ENCODE assay signal across 24 cellular contexts in genomic region chr17:17830269-17830567, GRCh38. TPM values are rescaled to one million over a fixed set of nuclear protein-coding genes. Genes with fewer than 3 reads are reported as not detected.
DNase-seq lines count a peak whose midpoint lies in the region; ATAC-seq, FAIRE-seq and TF ChIP-seq lines count a peak whose summit lies in the region.
"Had no signal": no experiment of that assay in that cellular context is flagged by ENCODE, and none has a peak within 500 bp of the region (broad histone marks: within the 10 kb centered on the region; RNA-seq: fewer than 3 reads in every experiment).

No MANE protein-coding gene starts in this region.

- no peak overlapping the region for H2BK12ac ChIP-seq in trophoblast cell (ENCODE audit: low read length)

- H3K9me2 ChIP-seq in HCT116 (ENCODE audit: insufficient read depth), result no peaks in the 10 kb centered on the region
- H3K9me2 ChIP-seq: SK-N-SH had no signal

- ATAC-seq in HCT116, result no peak
- ATAC-seq in GM18498 (IDR thresholded peaks at IDR 0.05; ENCODE audit: unreplicated experiment), result no peak
- no peak for ATAC-seq in HG03039 (IDR thresholded peaks at IDR 0.05; ENCODE audit: unreplicated experiment)
- ATAC-seq: activated CD8-positive, alpha-beta T cell treated with anti-CD3 and anti-CD28 coated beads for 36 hours; activated naive CD8-positive, alpha-beta T cell treated with anti-CD3 and anti-CD28 coated beads, Interleukin-2, amount 50 U/mL, for 24 hours; gastroesophageal sphincter; natural killer cell treated with Interleukin-12 subunit alpha and Interleukin-12 subunit beta and Interleukin-15 and Interleukin-18, amount 100 ng/mL, for 72 hours had no signal

- no peak overlapping the region for H3K14ac ChIP-seq in trophoblast cell (ENCODE audit: low read length)

- H3K23ac ChIP-seq in trophoblast cell (ENCODE audit: low read length), result no peak overlapping the region

- no peak overlapping the region for H2BK120ac ChIP-seq in trophoblast cell (ENCODE audit: insufficient read depth, low read length, poor library complexity)

- intact Hi-C loops in A673 (cut with micrococcal nuclease; ENCODE audit: unreplicated experiment), result no loop called here
- intact Hi-C loops in HCT116 (cut with micrococcal nuclease), result loop anchor here (10.0 kb wide), 1 partner anchor 145 kb away; the partner anchor contains the start of gene RAI1

- H2AFZ ChIP-seq in HCT116 (ENCODE audit: low read depth, low read length, poor library complexity, severe bottlenecking) (no peak overlapping the region), trophoblast cell (ENCODE audit: insufficient read depth, low read length, poor library complexity) (no peak overlapping the region)
- H2AFZ ChIP-seq: GM23338 had no signal

- peaks cover 31% of the 10 kb centered on the region for H3K36me3 ChIP-seq in A673 (ENCODE audit: insufficient read depth, low read length, poor library complexity, severe bottlenecking)
- H3K36me3 ChIP-seq in HCT116 (ENCODE audit: control insufficient read depth in 1 of 2, insufficient read depth in 2 of 2, low read length in 2 of 2), result peaks cover 3 to 35% of the 10 kb centered on the region in 2 experiments; a peak in 2 of 4 replicates
- H3K36me3 ChIP-seq in trophoblast cell (ENCODE audit: control insufficient read depth in 1 of 2, insufficient read depth in 2 of 2, low read length in 2 of 2), result peaks cover 25 to 26% of the 10 kb centered on the region in 2 experiments
- H3K36me3 ChIP-seq: left ventricle myocardium inferior had no signal

- H3K27ac ChIP-seq in A673 (ENCODE audit: low read depth, low read length, poor library complexity, severe bottlenecking) (peak overlapping the region; percentile 65), HCT116 (ENCODE audit: low read depth, low read length) (peak overlapping the region; percentile 48; the same call in 1 of the 2 replicates), epithelial cell of prostate (peak overlapping the region; percentile 2), trophoblast cell (ENCODE audit: low read depth, low read length) (no peak overlapping the region)
- H3K27ac ChIP-seq: spleen had no signal

- H3K4me3 ChIP-seq in A673 (ENCODE audit: low read depth, low read length, poor library complexity, severe bottlenecking) (no peak overlapping the region), HCT116 (replicated peaks in 1 of 2; ENCODE audit: low read depth in 1 of 2, low read length in 2 of 2) (no peak overlapping the region), trophoblast cell (ENCODE audit: low read depth, low read length) (no peak overlapping the region)
- H3K4me3 ChIP-seq: dorsolateral prefrontal cortex, gastroesophageal sphincter, GM23338, left ventricle myocardium inferior, spleen had no signal

- H4K91ac ChIP-seq in trophoblast cell (ENCODE audit: low read depth, low read length), result no peak overlapping the region

- H3K79me1 ChIP-seq in trophoblast cell (ENCODE audit: low read length), result peaks cover 3% of the 10 kb centered on the region

- BruUV-seq in A673 (replicated peaks; lab: Mats Ljungman, UMichigan) (no TSS peak), HCT116 (replicated peaks; lab: Mats Ljungman, UMichigan) (no TSS peak)

- no peak overlapping the region for H4K12ac ChIP-seq in trophoblast cell (ENCODE audit: low read depth, low read length)

- H3K4me1 ChIP-seq in A673 (ENCODE audit: insufficient read depth, low read length, poor library complexity, severe bottlenecking), result peaks cover 54% of the 10 kb centered on the region
- peaks cover 66 to 87% of the 10 kb centered on the region in 2 experiments for H3K4me1 ChIP-seq in HCT116 (ENCODE audit: control insufficient read depth in 1 of 2, insufficient read depth in 2 of 2, low read length in 2 of 2)
- peaks cover 27 to 32% of the 10 kb centered on the region in 2 experiments for H3K4me1 ChIP-seq in trophoblast cell (ENCODE audit: control insufficient read depth in 1 of 2, insufficient read depth in 2 of 2, low read length in 2 of 2)

- no peak for TF ChIP-seq RAD21 in HCT116 (IDR thresholded peaks at IDR 0.05; ENCODE audit: low read depth)

- TF ChIP-seq POLR2A in HCT116 (IDR thresholded peaks at IDR 0.05; ENCODE audit: borderline replicate concordance, extremely low read depth, insufficient read depth, insufficient read length), result no peak

- no peak overlapping the region for H3K4me2 ChIP-seq in HCT116 (ENCODE audit: low read length)
- no peak overlapping the region for H3K4me2 ChIP-seq in trophoblast cell (ENCODE audit: low read length)
- H3K4me2 ChIP-seq: GM23338, SK-N-SH had no signal

- no peak overlapping the region for H2AK5ac ChIP-seq in trophoblast cell (ENCODE audit: low read length)

- H4K20me1 ChIP-seq in HCT116 (ENCODE audit: insufficient read depth), result no peaks in the 10 kb centered on the region

- no peak overlapping the region for H3K18ac ChIP-seq in trophoblast cell (ENCODE audit: low read length)

- no peak overlapping the region for H4K8ac ChIP-seq in trophoblast cell (ENCODE audit: low read depth, low read length)

- no peak overlapping the region for H2BK5ac ChIP-seq in trophoblast cell (ENCODE audit: low read depth, low read length, poor library complexity)

- DNase-seq in A673 (ENCODE audit: low spot score) (no peak), HCT116 (ENCODE audit: low read depth, low spot score) (no peak), epithelial cell of prostate (ENCODE audit: low read depth, low spot score) (no peak), trophoblast cell (no peak), GM10248 (ENCODE audit: extremely low spot score) (no peak), HTR-8/SVneo (ENCODE audit: insufficient read length, low spot score) (no peak)
- DNase-seq: activated CD4-positive, CD25-positive, alpha-beta regulatory T cell treated with anti-CD3 and anti-CD28 coated beads, Interleukin-2, amount 50 U/mL, for 72 hours; activated CD8-positive, alpha-beta T cell treated with anti-CD3 and anti-CD28 coated beads for 36 hours; activated effector memory CD4-positive, alpha-beta T cell treated with anti-CD3 and anti-CD28 coated beads, Interleukin-2, amount 50 U/mL, for 16 hours; activated naive CD8-positive, alpha-beta T cell treated with anti-CD3 and anti-CD28 coated beads, Interleukin-2, amount 50 U/mL, for 24 hours; dorsolateral prefrontal cortex; IMR-90; left ventricle myocardium inferior; midbrain; NCI-H1105 treated with DMSO at 0.1 percent for 48 hours; NCI-H2081 treated with DMSO at 0.1 percent for 48 hours; NCI-H82; SK-N-SH; spleen had no signal

- H3K9me3 ChIP-seq in A673 (ENCODE audit: low read depth, low read length, poor library complexity, severe bottlenecking) (no peaks in the 10 kb centered on the region), HCT116 (ENCODE audit: control insufficient read depth in 1 of 2, insufficient read depth in 1 of 2, low read depth in 1 of 2, low read length in 2 of 2) (no peaks in the 10 kb centered on the region), trophoblast cell (ENCODE audit: insufficient read depth, low read depth, low read length) (no peaks in the 10 kb centered on the region)
- H3K9me3 ChIP-seq: gastroesophageal sphincter, left ventricle myocardium inferior, SK-N-SH, spleen had no signal

- no peak for TF ChIP-seq CTCF in A673 (conservative IDR thresholded peaks at IDR 0.05; ENCODE audit: low read depth, low read length)
- TF ChIP-seq CTCF in HCT116 (IDR thresholded peaks at IDR 0.05 in 2 of 3, conservative IDR thresholded peaks at IDR 0.05 in 1 of 3; ENCODE audit: borderline replicate concordance in 1 of 3, insufficient read depth in 1 of 3, low read depth in 2 of 3, low read length in 2 of 3), result no peak
- no peak for TF ChIP-seq CTCF in GM10248 (IDR thresholded peaks at IDR 0.05; ENCODE audit: control extremely low read depth, extremely low read depth, low read depth, missing control alignments)

- peak overlapping the region; percentile 38 for H3K4ac ChIP-seq in trophoblast cell (ENCODE audit: low read depth, low read length)

- H3K79me2 ChIP-seq in HCT116 (ENCODE audit: insufficient read depth, low read length), result peaks cover 97% of the 10 kb centered on the region
- H3K79me2 ChIP-seq in trophoblast cell (ENCODE audit: control insufficient read depth, insufficient read depth, low read length, poor library complexity), result peaks cover 18% of the 10 kb centered on the region

- no peak for FAIRE-seq in HTR-8/SVneo (lab: Jason Lieb, UNC)

- CTCF ChIA-PET in A673 (lab: Charles Lee), result no interaction called here
- CTCF ChIA-PET in HCT116 (lab: Charles Lee), result no interaction called here
- CTCF ChIA-PET in GM10248 (lab: Yijun Ruan, JAX), result interaction anchor here (1.0 to 2.3 kb wide), 4 partner anchors 8 to 19 kb away, joined by 3 to 8 read pairs (median 4); no protein-coding TSS in a partner anchor

- H3K27me3 ChIP-seq in A673 (replicated peaks; ENCODE audit: insufficient read depth, low read depth, low read length, poor library complexity), result no peaks in the 10 kb centered on the region
- no peaks in the 10 kb centered on the region for H3K27me3 ChIP-seq in HCT116 (ENCODE audit: insufficient read depth, low read length)
- no peaks in the 10 kb centered on the region for H3K27me3 ChIP-seq in trophoblast cell (ENCODE audit: insufficient read depth, low read length)
- H3K27me3 ChIP-seq: dorsolateral prefrontal cortex, gastroesophageal sphincter, spleen had no signal

- H3K9ac ChIP-seq in HCT116 (ENCODE audit: low read length) (no peak overlapping the region), trophoblast cell (ENCODE audit: low read length) (no peak overlapping the region)
- H3K9ac ChIP-seq: SK-N-SH had no signal

- no CpG with 5 or more reads among the region's 2 CpGs for WGBS in trophoblast cell (ENCODE audit: extremely low coverage, insufficient coverage, insufficient read length)

- POLR2A ChIA-PET in A673 (lab: Charles Lee; ENCODE audit: low non-redundant PET) (no interaction called here), HCT116 (lab: Charles Lee) (no interaction called here), GM10248 (lab: Yijun Ruan, JAX) (no interaction called here)

- RAD21 ChIA-PET in HCT116 (lab: Charles Lee; ENCODE audit: low non-redundant PET in 1 of 2, low total read pairs in 2 of 2, uncharacterized antibody in 2 of 2, unreplicated experiment in 2 of 2), result no interaction called here

TF ChIP-seq in HCT116, 20 proteins besides CTCF, POLR2A, EP300 and RAD21 (continues in another document):
- TF ChIP-seq CBX3 (IDR thresholded peaks at IDR 0.05; ENCODE audit: low read depth), result no peak
- no peak for TF ChIP-seq FOSL1 (IDR thresholded peaks at IDR 0.05; ENCODE audit: low read depth)
- TF ChIP-seq JUND (IDR thresholded peaks at IDR 0.05), result no peak

RNA-seq across cellular contexts. Expression of gene SREBF1, which starts 6.6 kb away (rescaled TPM):
- total RNA-seq in A673 (2021) (240 and 328 TPM in 2 replicates), HCT116 (2021; ENCODE audit: unreplicated experiment) (298 TPM)
- polyA plus RNA-seq in HCT116 (2012), result 252 and 301 TPM in 2 replicates
- polyA plus RNA-seq in trophoblast cell (2013), result 95.5 and 107 TPM in 2 replicates
